In genomic region chr19:35751839-35752745, GRCh38 we compare ENCODE assay signal across 1 cellular context.
TF ChIP-seq lines count a peak whose summit lies in the region.

No MANE protein-coding gene starts in this region.

TF ChIP-seq in IMR-90, 13 proteins besides CTCF, POLR2A, EP300 and RAD21:
- no peak for TF ChIP-seq ELK1 (IDR thresholded peaks at IDR 0.05; ENCODE audit: borderline replicate concordance, low read depth, low read length)
